ENCODE assay signal across 24 cellular contexts in genomic region chr7:114334992-114335391, GRCh38.
"Had no signal": no experiment of that assay in that cellular context is flagged by ENCODE, and none has a peak within 500 bp of the region (broad histone marks: within the 10 kb centered on the region; RNA-seq: fewer than 3 reads in every experiment).

No MANE protein-coding gene starts in this region.

- FAIRE-seq: colon, keratinocyte had no signal

- H3K36me3 ChIP-seq: sigmoid colon, stomach had no signal

- H3K27me3 ChIP-seq: dorsolateral prefrontal cortex, sigmoid colon, stomach had no signal

- DNase-seq: activated B cell treated with CpG ODN at 0.5 μM for 24 hours; activated CD4-positive, alpha-beta memory T cell treated with anti-CD3 and anti-CD28 coated beads, Interleukin-2, amount 10 ng/mL, durations not matched to agents 7 days and 5 days; activated CD4-positive, alpha-beta T cell treated with anti-CD3 and anti-CD28 coated beads for 48 hours; activated CD8-positive, alpha-beta memory T cell treated with anti-CD3 and anti-CD28 coated beads, Interleukin-2, amount 10 ng/mL, durations not matched to agents 7 days and 5 days; activated naive CD4-positive, alpha-beta T cell; activated naive CD8-positive, alpha-beta T cell treated with anti-CD3 and anti-CD28 coated beads for 36 hours; activated T-cell treated with anti-CD3 and anti-CD28 coated beads, Interleukin-2, amount 50 U/mL, for 1 hour; amniotic stem cell; dorsolateral prefrontal cortex; foreskin fibroblast; hippocampal formation; mammary epithelial cell; midbrain; nucleus accumbens; posterior cingulate gyrus; sigmoid colon; stimulated activated CD4-positive, alpha-beta T cell treated with anti-CD3 and anti-CD28 coated beads, Interleukin-4, amount 100 ng/mL, for 24 hours; stomach; T-helper 9 cell had no signal

- ATAC-seq: activated CD8-positive, alpha-beta memory T cell treated with anti-CD3 and anti-CD28 coated beads, Interleukin-2, amount 10 ng/mL, durations not matched to agents 7 days and 5 days; activated T-helper 17 cell treated with anti-CD3 and anti-CD28 coated beads, Interleukin-2, amount 50 U/mL, for 72 hours; left lobe of liver; stimulated activated effector memory CD8-positive, alpha-beta T cell treated with anti-CD3 and anti-CD28 coated beads, Interleukin-12 subunit alpha, Interleukin-12 subunit beta, amount 100 ng/mL, for 72 hours had no signal

- H3K4me3 ChIP-seq: dorsolateral prefrontal cortex, sigmoid colon, stomach had no signal
